Comparison of ENCODE assay signal across 8 cellular contexts in the genomic region with DNA sequence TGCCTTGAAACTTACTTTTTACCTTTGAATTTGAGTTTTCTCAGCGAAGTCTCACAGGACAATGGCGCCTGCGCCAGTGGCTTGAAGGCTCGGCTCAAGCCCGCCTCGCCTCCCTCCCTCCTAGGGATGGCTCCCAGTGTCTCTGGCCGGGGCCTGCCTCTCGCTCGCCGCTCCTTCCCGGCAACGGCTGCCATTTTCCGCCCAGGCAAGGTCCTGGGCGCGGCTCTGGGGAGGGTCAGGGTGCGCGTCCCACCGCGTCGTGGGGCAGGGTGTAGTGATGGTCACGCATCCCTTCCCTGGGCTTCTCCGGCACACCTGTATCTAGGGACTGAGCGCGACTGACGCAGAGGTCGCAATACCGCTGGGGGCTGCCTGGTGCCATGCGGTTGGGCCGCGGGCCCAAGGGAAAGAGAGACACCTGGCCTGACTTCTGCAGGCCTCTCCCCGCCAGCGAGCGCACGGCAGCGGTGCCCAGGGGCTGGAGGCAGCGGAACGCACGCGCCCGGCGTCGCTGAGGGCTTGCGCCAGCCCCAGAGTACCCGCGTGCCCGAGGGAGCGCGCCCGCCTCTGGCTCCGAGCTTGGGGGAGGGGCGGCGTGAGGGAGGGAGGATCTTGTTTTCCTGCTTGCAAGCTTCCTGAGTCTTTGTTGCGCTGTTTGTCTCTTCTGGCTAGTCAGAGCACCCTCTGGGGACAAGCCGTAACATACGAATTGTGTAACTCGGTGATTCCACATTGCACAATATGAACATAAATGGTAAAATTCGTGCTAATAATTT. TPM values are rescaled to one million over a fixed set of nuclear protein-coding genes. Genes with fewer than 3 reads are reported as not detected.
DNase-seq lines count a peak whose midpoint lies in the region; ATAC-seq and TF ChIP-seq lines count a peak whose summit lies in the region.

No MANE protein-coding gene starts in this region.

- H3K27me3 Mint-ChIP-seq in activated T-cell treated with anti-CD3 and anti-CD28 coated beads, Interleukin-2, amount 50 U/mL, for 72 hours (ENCODE audit: low read depth) = no peaks in the 10 kb centered on the region

- H3K9me3 ChIP-seq in esophagus (ENCODE audit: control insufficient read depth in 2 of 2, insufficient read depth in 1 of 2, low read depth in 1 of 2, low read length in 1 of 2) = no peaks in the 10 kb centered on the region

- peak; percentile 74 to 77 for ATAC-seq in activated T-cell treated with anti-CD3 and anti-CD28 coated beads, Interleukin-2, amount 50 U/mL, for 72 hours (replicated peaks in 1 of 2)
- no peak for ATAC-seq in GM19328 (IDR thresholded peaks at IDR 0.05; ENCODE audit: unreplicated experiment)

- H3K4me1 ChIP-seq in esophagus (ENCODE audit: control insufficient read depth in 2 of 2, insufficient read depth in 2 of 2, low read length in 1 of 2) = no peaks in the 10 kb centered on the region

- DNase-seq in GM20000 (ENCODE audit: low spot score) (peak; percentile 37), NCI-H774 (lab: John Stamatoyannopoulos, UW) (peak; percentile 80), midbrain (lab: John Stamatoyannopoulos, UW) (peak; percentile 94), NCI-H1105 treated with DMSO at 0.1 percent for 48 hours (lab: John Stamatoyannopoulos, UW) (no peak)
- DNase-seq in activated T-cell treated with anti-CD3 and anti-CD28 coated beads, Interleukin-2, amount 50 U/mL, for 72 hours = peak; percentile 61 to 71
- DNase-seq in stimulated activated CD8-positive, alpha-beta memory T cell treated with anti-CD3 and anti-CD28 coated beads, Interleukin-15, amount 100 ng/mL, for 48 hours (ENCODE audit: low read depth in 2 of 2) = peak; percentile 38 to 63

- peak overlapping the region; percentile 87 to 95 for H3K27ac ChIP-seq in esophagus (ENCODE audit: low read depth in 2 of 2, low read length in 1 of 2)

- peak overlapping the region; percentile 58 for H3K4me3 ChIP-seq in esophagus (ENCODE audit: low read depth in 1 of 2, low read length in 2 of 2)

- WGBS in esophagus, 2 donors = 8 to 9% methylated on average over 57 of the region's 57 CpGs

- peaks cover 7% of the 10 kb centered on the region for H3K4me1 Mint-ChIP-seq in activated T-cell treated with anti-CD3 and anti-CD28 coated beads, Interleukin-2, amount 50 U/mL, for 72 hours (ENCODE audit: low read depth)

- H3K9me3 Mint-ChIP-seq in activated T-cell treated with anti-CD3 and anti-CD28 coated beads, Interleukin-2, amount 50 U/mL, for 72 hours = no peaks in the 10 kb centered on the region

- H3K4me3 Mint-ChIP-seq in activated T-cell treated with anti-CD3 and anti-CD28 coated beads, Interleukin-2, amount 50 U/mL, for 72 hours = peak overlapping the region; percentile 77 to 83

- H3K27ac Mint-ChIP-seq in activated T-cell treated with anti-CD3 and anti-CD28 coated beads, Interleukin-2, amount 50 U/mL, for 72 hours = peak overlapping the region; percentile 42

- TF ChIP-seq CTCF in GM20000 (IDR thresholded peaks at IDR 0.05; ENCODE audit: extremely low read depth, missing control alignments) = no peak

- H3K36me3 ChIP-seq in esophagus (ENCODE audit: control insufficient read depth in 2 of 2, insufficient read depth in 2 of 2, low read length in 1 of 2) = no peaks in the 10 kb centered on the region

- no peaks in the 10 kb centered on the region for H3K27me3 ChIP-seq in esophagus (ENCODE audit: control insufficient read depth in 1 of 2, insufficient read depth in 2 of 2, low read length in 2 of 2)

- H3K36me3 Mint-ChIP-seq in activated T-cell treated with anti-CD3 and anti-CD28 coated beads, Interleukin-2, amount 50 U/mL, for 72 hours (ENCODE audit: insufficient read depth in 2 of 2) = no peaks in the 10 kb centered on the region

RNA-seq across cellular contexts. Expression of a gene that starts 20.7 kb away (rescaled TPM):
- 10 to 100 TPM; 51.3 to 54.6 TPM for total RNA-seq in activated T-cell treated with anti-CD3 and anti-CD28 coated beads, Interleukin-2, amount 50 U/mL, for 72 hours
- 10 to 100 TPM in 1 of 2 donors, 1 to 10 TPM in 1; 9.5 to 12.5 TPM for polyA plus RNA-seq in esophagus

RNA-seq across cellular contexts. Expression of a gene that starts 27.3 kb away (rescaled TPM):
- total RNA-seq in activated T-cell treated with anti-CD3 and anti-CD28 coated beads, Interleukin-2, amount 50 U/mL, for 72 hours = 10 to 100 TPM; 31.6 to 40.7 TPM
- 10 to 100 TPM; 17.8 to 23.5 TPM for polyA plus RNA-seq in esophagus

RNA-seq across cellular contexts. Expression of a gene that starts 51.7 kb away (rescaled TPM):
- 1 to 10 TPM; 6.0 to 7.0 TPM for total RNA-seq in activated T-cell treated with anti-CD3 and anti-CD28 coated beads, Interleukin-2, amount 50 U/mL, for 72 hours
- polyA plus RNA-seq in esophagus = 10 to 100 TPM in 1 of 2 donors, 1 to 10 TPM in 1; 5.0 to 11.2 TPM
